ENCODE assay signal across 1 cellular context in genomic region chr19:1281270-1281894, GRCh38.
A peak's percentile ranks its signal among the peaks of the same experiment; 100 is the strongest.
TF ChIP-seq lines count a peak whose summit lies in the region.

No MANE protein-coding gene starts in this region.

TF ChIP-seq in K562, 482 proteins besides CTCF, POLR2A, EP300 and RAD21:
- TF ChIP-seq PCBP1 (IDR thresholded peaks at IDR 0.05; ENCODE audit: low read depth, low read length, poor library complexity, severe bottlenecking) (peak; percentile 4), ZFP36 (IDR thresholded peaks at IDR 0.05; ENCODE audit: low read depth, low read length, partially characterized antibody) (no peak)
TF ChIP-seq in K562: peak in this region for 1.
